Comparison of ENCODE assay signal across 1 cellular context in genomic region chr14:69263771-69264170, GRCh38.
TF ChIP-seq lines count a peak whose summit lies in the region.

No MANE protein-coding gene starts in this region.

TF ChIP-seq in H1, 55 proteins besides CTCF, POLR2A, EP300 and RAD21:
- TF ChIP-seq ZNF274 (IDR thresholded peaks at IDR 0.05; ENCODE audit: borderline replicate concordance, extremely low read depth, low read length), result no peak
- no peak for TF ChIP-seq BRCA1 (IDR thresholded peaks at IDR 0.05; ENCODE audit: low read depth, low read length)
- TF ChIP-seq SUZ12 (IDR thresholded peaks at IDR 0.05; ENCODE audit: low read length), result no peak
- no peak for TF ChIP-seq MAFK (IDR thresholded peaks at IDR 0.05; ENCODE audit: low read depth, low read length)
- no peak for TF ChIP-seq RXRA (IDR thresholded peaks at IDR 0.05; ENCODE audit: insufficient read depth, low read depth, low read length)
TF ChIP-seq in H1: peak in this region for 0.
